1 cellular context compared by ENCODE assay signal in genomic region chr7:73893342-73894101, GRCh38.
TF ChIP-seq lines count a peak whose summit lies in the region.

No MANE protein-coding gene starts in this region.

TF ChIP-seq in HepG2, 621 proteins besides CTCF, POLR2A, EP300 and RAD21:
- TF ChIP-seq MNT (IDR thresholded peaks at IDR 0.05): peak; percentile 82
- TF ChIP-seq MYPOP (CRISPR knock-in tag; IDR thresholded peaks at IDR 0.05): no peak
